14 cellular contexts compared by ENCODE assay signal in genomic region chr14:92153581-92153980, GRCh38. TPM values are rescaled to one million over a fixed set of nuclear protein-coding genes. Genes with fewer than 3 reads are reported as not detected.
A peak's percentile ranks its signal among the peaks of the same experiment; 100 is the strongest.
DNase-seq lines count a peak whose midpoint lies in the region; ATAC-seq and TF ChIP-seq lines count a peak whose summit lies in the region.
"Had no signal": no experiment of that assay in that cellular context is flagged by ENCODE, and none has a peak within 500 bp of the region (broad histone marks: within the 10 kb centered on the region; RNA-seq: fewer than 3 reads in every experiment).

No MANE protein-coding gene starts in this region.

- H3K4me3 ChIP-seq in ascending aorta = no peak overlapping the region
- H3K4me3 ChIP-seq in thoracic aorta = no peak overlapping the region

- TF ChIP-seq CTCF in ascending aorta (IDR thresholded peaks at IDR 0.05) (no peak), thoracic aorta (IDR thresholded peaks at IDR 0.05) (no peak)

- H3K9me3 ChIP-seq in ascending aorta (no peaks in the 10 kb centered on the region), thoracic aorta (no peaks in the 10 kb centered on the region)

- H3K4me1 ChIP-seq in ascending aorta = peaks cover 0 to 9% of the 10 kb centered on the region in 2 donors
- H3K4me1 ChIP-seq in thoracic aorta (ENCODE audit: control insufficient read depth in 1 of 2, low read depth in 2 of 2) = peaks cover 0 to 19% of the 10 kb centered on the region in 2 donors

- no peak for ATAC-seq in thoracic aorta (ENCODE audit: insufficient number of reproducible peaks, low FRiP score, low read depth)

- no peaks in the 10 kb centered on the region for H3K27me3 ChIP-seq in ascending aorta
- no peaks in the 10 kb centered on the region for H3K27me3 ChIP-seq in thoracic aorta (replicated peaks; ENCODE audit: insufficient read depth)

- intact Hi-C loops in ascending aorta (cut with DNase I) = no loop called here

- DNase-seq in DMS79 (lab: John Stamatoyannopoulos, UW) (peak; percentile 93), NCI-H510A (lab: John Stamatoyannopoulos, UW) (peak; percentile 11), ascending aorta (ENCODE audit: low spot score in 2 of 2) (no peak), thoracic aorta (ENCODE audit: low spot score) (no peak), NCI-H1436 treated with DMSO at 0.1 percent for 48 hours (lab: John Stamatoyannopoulos, UW) (no peak), NCI-H2107 treated with DMSO at 0.1 percent for 48 hours (lab: John Stamatoyannopoulos, UW; ENCODE audit: unreplicated experiment) (no peak), foreskin melanocyte (no peak)
- DNase-seq: ACHN; Calu3; CD4-positive, CD25-positive, alpha-beta regulatory T cell; NCI-H2107; NCI-H446; NCI-H82; SHP77 treated with DMSO at 0.1 percent for 48 hours had no signal

- peaks cover 34 to 35% of the 10 kb centered on the region in 2 donors for H3K36me3 ChIP-seq in ascending aorta
- peaks cover 15% of the 10 kb centered on the region for H3K36me3 ChIP-seq in thoracic aorta

- H3K27ac ChIP-seq in ascending aorta = peak overlapping the region; percentile 32 to 36
- peak overlapping the region; percentile 49 to 50 for H3K27ac ChIP-seq in thoracic aorta

RNA-seq across cellular contexts. Expression of gene CPSF2, which starts 31.8 kb away (rescaled TPM):
- total RNA-seq in ascending aorta (8.0 TPM), thoracic aorta (10 to 100 TPM; 19.5 to 44.7 TPM)

RNA-seq across cellular contexts. Expression of gene NDUFB1, which starts 32.1 kb away (rescaled TPM):
- total RNA-seq in ascending aorta (867 TPM), thoracic aorta (100 to 1,000 TPM; 199 to 491 TPM)

RNA-seq across cellular contexts. Expression of gene ATXN3, which starts 47.2 kb away (rescaled TPM):
- 90.4 TPM for total RNA-seq in ascending aorta
- 10 to 100 TPM; 76.9 to 95.9 TPM for total RNA-seq in thoracic aorta

Comparison
In these comparisons a context has a peak if more than half of its experiments do, and no peak if none do; other contexts are left out.
1. DNase-seq: peak in DMS79 (single experiment) and NCI-H510A (single experiment); none in ascending aorta (0 of 2), thoracic aorta (single experiment), NCI-H1436 treated with DMSO at 0.1 percent for 48 hours (single experiment), NCI-H2107 treated with DMSO at 0.1 percent for 48 hours (single experiment) and foreskin melanocyte (single experiment).